8 cellular contexts compared by ENCODE assay signal in genomic region chr2:144183744-144184143, GRCh38.
DNase-seq lines count a peak whose midpoint lies in the region; ATAC-seq and TF ChIP-seq lines count a peak whose summit lies in the region.

No MANE protein-coding gene starts in this region.

- no peaks in the 10 kb centered on the region for H3K27me3 ChIP-seq in OCI-LY1 (ENCODE audit: insufficient read depth, low read length)

- H3K9me3 ChIP-seq in OCI-LY1 (ENCODE audit: low read length), result 0 out of 2 replicates have a peak, but pooled peaks cover 5% of the 10 kb centered on the region

- H4K20me1 ChIP-seq in OCI-LY1 (ENCODE audit: insufficient read depth, low read length), result no peaks in the 10 kb centered on the region

- no peaks in the 10 kb centered on the region for H3K79me2 ChIP-seq in OCI-LY1 (ENCODE audit: insufficient read depth, low read length)

- peak; percentile 9 for DNase-seq in Daoy (ENCODE audit: low read depth)
- peak; percentile 77 for DNase-seq in activated naive CD4-positive, alpha-beta T cell treated with Interleukin-2 at 50 U/mL for 16 hours
- DNase-seq in stimulated activated CD4-positive, alpha-beta T cell treated with anti-CD3 and anti-CD28 coated beads, Interleukin-1b, Interleukin-23, amount 100 ng/mL, for 4 hours (ENCODE audit: low read depth in 2 of 2), result peak; percentile 42 to 50
- DNase-seq in DMS79 treated with DMSO at 0.1 percent for 48 hours (lab: John Stamatoyannopoulos, UW), result no peak
- no peak for DNase-seq in NCI-H2171 (lab: John Stamatoyannopoulos, UW)
- DNase-seq in NCI-H1417 treated with DMSO at 0.1 percent for 48 hours (lab: John Stamatoyannopoulos, UW), result no peak

- H3K36me3 ChIP-seq in OCI-LY1 (ENCODE audit: insufficient read depth, low read length), result peaks cover 49% of the 10 kb centered on the region

- H3F3A ChIP-seq in OCI-LY1 (ENCODE audit: insufficient read depth, low read length), result no peaks in the 10 kb centered on the region

- no peak overlapping the region for H3K4me3 ChIP-seq in OCI-LY1 (ENCODE audit: low read depth, low read length, poor library complexity, severe bottlenecking)

- H2AFZ ChIP-seq in OCI-LY1 (ENCODE audit: low read length), result no peak overlapping the region

- no peak for TF ChIP-seq CTCF in OCI-LY1 (IDR thresholded peaks at IDR 0.05; ENCODE audit: low read length)

- H3K9me2 ChIP-seq in OCI-LY1 (ENCODE audit: low read depth, low read length), result no peaks in the 10 kb centered on the region

- peak overlapping the region; percentile 52 for H3K27ac ChIP-seq in OCI-LY1 (ENCODE audit: low read depth, low read length, poor library complexity, severe bottlenecking)

- H3K4me2 ChIP-seq in OCI-LY1 (ENCODE audit: low read length), result no peak overlapping the region; the same call in 1 of the 2 replicates

- peak; percentile 98 for ATAC-seq in GM21723 (IDR thresholded peaks at IDR 0.05; ENCODE audit: unreplicated experiment)

- H3K4me1 ChIP-seq in OCI-LY1 (ENCODE audit: insufficient read depth, low read length, severe bottlenecking), result peaks cover 25% of the 10 kb centered on the region

- no peak overlapping the region for H3K9ac ChIP-seq in OCI-LY1 (ENCODE audit: low read length)

Comparison
In these comparisons a context has a peak if more than half of its experiments do, and no peak if none do; other contexts are left out.
1. DNase-seq: peak in Daoy (single experiment), activated naive CD4-positive, alpha-beta T cell treated with Interleukin-2 at 50 U/mL for 16 hours (single experiment) and stimulated activated CD4-positive, alpha-beta T cell treated with anti-CD3 and anti-CD28 coated beads, Interleukin-1b, Interleukin-23, amount 100 ng/mL, for 4 hours (2 of 2); none in DMS79 treated with DMSO at 0.1 percent for 48 hours (single experiment), NCI-H2171 (single experiment) and NCI-H1417 treated with DMSO at 0.1 percent for 48 hours (single experiment).